Comparison of ENCODE assay signal across 12 cellular contexts in the genomic region with DNA sequence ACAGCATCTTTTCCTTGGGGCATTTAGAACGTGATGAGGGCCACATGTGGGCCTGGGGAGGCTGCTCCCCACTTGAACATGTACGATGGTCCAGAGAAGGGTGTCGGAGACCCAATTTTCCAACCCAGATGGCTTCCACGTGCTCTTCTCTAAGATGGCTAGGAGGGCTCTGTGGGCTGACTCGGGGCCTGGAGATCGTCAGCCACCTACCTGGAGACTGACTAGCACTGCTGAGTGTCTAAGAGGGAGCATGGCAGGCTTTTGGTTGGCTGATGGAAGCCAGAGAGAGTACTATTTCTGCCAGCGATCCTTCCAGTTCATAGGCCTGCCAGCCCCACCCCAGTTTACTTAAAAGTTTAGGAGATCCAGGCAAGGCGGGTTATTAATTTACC.
A peak's percentile ranks its signal among the peaks of the same experiment; 100 is the strongest.
DNase-seq lines count a peak whose midpoint lies in the region; ATAC-seq and TF ChIP-seq lines count a peak whose summit lies in the region.
"Had no signal": no experiment of that assay in that cellular context is flagged by ENCODE, and none has a peak within 500 bp of the region (broad histone marks: within the 10 kb centered on the region; RNA-seq: fewer than 3 reads in every experiment).

No MANE protein-coding gene starts in this region.

- H2AFZ ChIP-seq in OCI-LY7 (ENCODE audit: low read length) = no peak overlapping the region

- H3K27me3 ChIP-seq in HUES64 (ENCODE audit: insufficient read depth, low read length) (no peaks in the 10 kb centered on the region), lower lobe of right lung (ENCODE audit: low read depth) (no peaks in the 10 kb centered on the region), spleen (replicated peaks in 1 of 7) (no peaks in the 10 kb centered on the region)

- TF ChIP-seq CTCF in coronary artery (IDR thresholded peaks at IDR 0.05) (no peak), lower lobe of right lung (IDR thresholded peaks at IDR 0.05) (no peak), spleen (IDR thresholded peaks at IDR 0.05 in 8 of 11, conservative IDR thresholded peaks at IDR 0.05 in 3 of 11) (no peak), OCI-LY7 (conservative IDR thresholded peaks at IDR 0.05; ENCODE audit: low read length) (no peak)

- H3K79me2 ChIP-seq in OCI-LY7 (ENCODE audit: insufficient read depth, low read depth, low read length) = no peaks in the 10 kb centered on the region

- ATAC-seq in lower lobe of right lung (no peak), GM21825 (IDR thresholded peaks at IDR 0.05; ENCODE audit: unreplicated experiment) (no peak), HG03095 (IDR thresholded peaks at IDR 0.05; ENCODE audit: unreplicated experiment) (no peak)
- ATAC-seq: activated CD8-positive, alpha-beta T cell treated with anti-CD3 and anti-CD28 coated beads for 36 hours; naive thymus-derived CD4-positive, alpha-beta T cell had no signal

- POLR2A ChIA-PET in OCI-LY7 (lab: Charles Lee) = no interaction called here

- CTCF ChIA-PET in OCI-LY7 (lab: Charles Lee; ENCODE audit: unreplicated experiment) = no interaction called here

- peaks cover 8% of the 10 kb centered on the region; the same call in 1 of the 2 replicates for H3K36me3 ChIP-seq in HUES64 (ENCODE audit: insufficient read depth, low read length)
- peaks cover 38% of the 10 kb centered on the region for H3K36me3 ChIP-seq in lower lobe of right lung
- H3K36me3 ChIP-seq in spleen = peaks cover 0 to 100% (median 41%) of the 10 kb centered on the region in 6 donors
- H3K36me3 ChIP-seq in OCI-LY7 (ENCODE audit: insufficient read depth, low read length) = peaks cover 23% of the 10 kb centered on the region

- H3K9ac ChIP-seq in HUES64 (ENCODE audit: low read depth, low read length) = no peak overlapping the region; the same call in 1 of the 2 replicates

- H3K9me2 ChIP-seq in OCI-LY7 (ENCODE audit: insufficient read depth, low read length) = no peaks in the 10 kb centered on the region

- no peak overlapping the region for H3K4me2 ChIP-seq in OCI-LY7 (ENCODE audit: low read length)

- intact Hi-C loops in lower lobe of right lung (cut with DNase I) = no loop called here
- intact Hi-C loops in spleen (cut with DNase I; ENCODE audit: low total_unique reads) = no loop called here
- intact Hi-C loops in OCI-LY7 (cut with micrococcal nuclease; ENCODE audit: unreplicated experiment) = no loop called here

- 91% methylated on average over 8 of the region's 8 CpGs for WGBS in HUES64
- WGBS in spleen, 5 donors = 83 to 94% (median 92%) methylated on average over 5 to 8 of the region's 8 CpGs

- no peak for TF ChIP-seq POLR2A in spleen (IDR thresholded peaks at IDR 0.05)

- no peaks in the 10 kb centered on the region for H4K20me1 ChIP-seq in OCI-LY7 (ENCODE audit: insufficient read depth, low read length)

- H3K27ac ChIP-seq in HUES64 (ENCODE audit: low read depth, low read length) (peak overlapping the region; percentile 78), coronary artery (peak overlapping the region; percentile 62 to 82), lower lobe of right lung (peak overlapping the region; percentile 68), spleen (peak overlapping the region; percentile 1 to 83 (median 68)), OCI-LY7 (ENCODE audit: low read depth, low read length, poor library complexity, severe bottlenecking) (no peak overlapping the region)

- DNase-seq in coronary artery (ENCODE audit: low spot score) (no peak), lower lobe of right lung (no peak), spleen (no peak), OCI-LY7 (ENCODE audit: low spot score) (no peak), NCI-H345 (lab: John Stamatoyannopoulos, UW) (no peak)
- DNase-seq: activated CD8-positive, alpha-beta T cell treated with anti-CD3 and anti-CD28 coated beads for 36 hours; CD4-positive, CD25-positive, alpha-beta regulatory T cell; naive thymus-derived CD4-positive, alpha-beta T cell; SW 1271 had no signal

- H3K4me1 ChIP-seq in HUES64 (ENCODE audit: insufficient read depth, low read length) = peaks cover 10% of the 10 kb centered on the region
- H3K4me1 ChIP-seq in lower lobe of right lung = peaks cover 5% of the 10 kb centered on the region
- peaks cover 0 to 6% (median 0%) of the 10 kb centered on the region in 6 donors for H3K4me1 ChIP-seq in spleen
- H3K4me1 ChIP-seq in OCI-LY7 (ENCODE audit: insufficient read depth, low read length, poor library complexity, severe bottlenecking) = no peaks in the 10 kb centered on the region

- H3K4me3 ChIP-seq in HUES64 (ENCODE audit: low read length) (no peak overlapping the region), coronary artery (peak overlapping the region; percentile 26), lower lobe of right lung (no peak overlapping the region), spleen (no peak overlapping the region), OCI-LY7 (ENCODE audit: low read depth, low read length, poor library complexity, severe bottlenecking) (no peak overlapping the region)

- no TSS peak for BruUV-seq in OCI-LY7 (replicated peaks; lab: Mats Ljungman, UMichigan)

- 0 out of 2 replicates have a peak, but pooled peaks cover 3% of the 10 kb centered on the region for H3K9me3 ChIP-seq in HUES64 (ENCODE audit: insufficient read depth, low read depth, low read length)
- no peaks in the 10 kb centered on the region for H3K9me3 ChIP-seq in lower lobe of right lung
- H3K9me3 ChIP-seq in spleen = no peaks in the 10 kb centered on the region
- H3K9me3 ChIP-seq in OCI-LY7 (ENCODE audit: low read length) = no peaks in the 10 kb centered on the region
